10 cellular contexts compared by ENCODE assay signal in genomic region chr20:57061058-57061900, GRCh38.
DNase-seq lines count a peak whose midpoint lies in the region; ATAC-seq and TF ChIP-seq lines count a peak whose summit lies in the region.
"Had no signal": no experiment of that assay in that cellular context is flagged by ENCODE, and none has a peak within 500 bp of the region (broad histone marks: within the 10 kb centered on the region; RNA-seq: fewer than 3 reads in every experiment).

No MANE protein-coding gene starts in this region.

- no peaks in the 10 kb centered on the region for H3K27me3 Mint-ChIP-seq in chondrocyte (ENCODE audit: low read depth)
- peaks cover 29 to 30% of the 10 kb centered on the region in 2 donors for H3K27me3 Mint-ChIP-seq in CD4-positive, alpha-beta memory T cell

- H3K4me1 Mint-ChIP-seq in chondrocyte (ENCODE audit: low read depth), result peaks cover 24% of the 10 kb centered on the region
- H3K4me1 Mint-ChIP-seq in CD4-positive, alpha-beta memory T cell, result peaks cover 0 to 8% (median 4%) of the 10 kb centered on the region in 4 donors
- H3K4me1 Mint-ChIP-seq: immature natural killer cell had no signal

- 28% methylated on average over 14 of the region's 14 CpGs for WGBS in prostate gland

- no peak overlapping the region for H3K27ac ChIP-seq in prostate gland
- H3K27ac ChIP-seq in CD4-positive, alpha-beta memory T cell (ENCODE audit: low read depth, low read length), result no peak overlapping the region

- POLR2A ChIA-PET in CD4-positive, alpha-beta memory T cell (lab: Charles Lee; ENCODE audit: partially characterized antibody), result no interaction called here

- H3K36me3 Mint-ChIP-seq in chondrocyte (ENCODE audit: low read depth), result no peaks in the 10 kb centered on the region
- no peaks in the 10 kb centered on the region for H3K36me3 Mint-ChIP-seq in CD4-positive, alpha-beta memory T cell
- H3K36me3 Mint-ChIP-seq: immature natural killer cell had no signal

- H3K4me3 ChIP-seq in NB4 (ENCODE audit: low read depth, low read length) (no peak overlapping the region), prostate gland (no peak overlapping the region)
- no peak overlapping the region for H3K4me3 ChIP-seq in CD4-positive, alpha-beta memory T cell (ENCODE audit: low read length in 2 of 2)

- no peak overlapping the region for H3K4me3 Mint-ChIP-seq in chondrocyte (ENCODE audit: unreplicated experiment)
- H3K4me3 Mint-ChIP-seq in CD4-positive, alpha-beta memory T cell, result no peak overlapping the region
- H3K4me3 Mint-ChIP-seq: immature natural killer cell had no signal

- no peaks in the 10 kb centered on the region for H3K36me3 ChIP-seq in prostate gland
- no peaks in the 10 kb centered on the region for H3K36me3 ChIP-seq in CD4-positive, alpha-beta memory T cell (ENCODE audit: insufficient read depth, low read length)

- DNase-seq in DMS 273 (lab: John Stamatoyannopoulos, UW; ENCODE audit: unreplicated experiment) (peak; percentile 75), DMS 273 treated with DMSO at 0.1 percent for 48 hours (lab: John Stamatoyannopoulos, UW) (no peak), NB4 (ENCODE audit: low read depth) (peak; percentile 50), chondrocyte (ENCODE audit: low spot score) (peak; percentile 10), prostate gland (ENCODE audit: low spot score) (peak; percentile 58)
- DNase-seq in CD4-positive, alpha-beta memory T cell, result no peak
- DNase-seq: immature natural killer cell; stimulated activated CD4-positive, alpha-beta T cell treated with anti-CD3 and anti-CD28 coated beads, Interleukin-4, amount 100 ng/mL, for 24 hours had no signal

- intact Hi-C loops in prostate gland (cut with DNase I), result loop anchor here (5.0 kb wide), 1 partner anchor 509 kb away; no protein-coding TSS in a partner anchor
- intact Hi-C loops in CD4-positive, alpha-beta memory T cell (cut with micrococcal nuclease), result no loop called here

- TF ChIP-seq POLR2A in NB4 (IDR thresholded peaks at IDR 0.05; ENCODE audit: extremely low read depth, insufficient read length) (no peak), prostate gland (IDR thresholded peaks at IDR 0.05) (no peak)

- no peaks in the 10 kb centered on the region for H3K4me1 ChIP-seq in prostate gland (replicated peaks)
- no peaks in the 10 kb centered on the region for H3K4me1 ChIP-seq in CD4-positive, alpha-beta memory T cell (ENCODE audit: insufficient read depth, low read length)

- no peaks in the 10 kb centered on the region for H3K9me3 Mint-ChIP-seq in chondrocyte (ENCODE audit: low read depth)
- no peaks in the 10 kb centered on the region for H3K9me3 Mint-ChIP-seq in CD4-positive, alpha-beta memory T cell
- H3K9me3 Mint-ChIP-seq: immature natural killer cell had no signal

- TF ChIP-seq CTCF in NB4 (IDR thresholded peaks at IDR 0.05; ENCODE audit: low read depth, low read length), result peak; percentile 56
- peak; percentile 85 for TF ChIP-seq CTCF in chondrocyte (IDR thresholded peaks at IDR 0.05)
- TF ChIP-seq CTCF in prostate gland (IDR thresholded peaks at IDR 0.05), result peak; percentile 16 to 60 (median 50)

- CTCF ChIA-PET in CD4-positive, alpha-beta memory T cell (lab: Charles Lee; ENCODE audit: partially characterized antibody), result no interaction called here

- H3K27me3 ChIP-seq in prostate gland (replicated peaks; ENCODE audit: insufficient read depth), result no peaks in the 10 kb centered on the region
- H3K27me3 ChIP-seq in CD4-positive, alpha-beta memory T cell (ENCODE audit: insufficient read depth, low read length), result no peaks in the 10 kb centered on the region

- no peak overlapping the region for H3K27ac Mint-ChIP-seq in chondrocyte (ENCODE audit: unreplicated experiment)
- H3K27ac Mint-ChIP-seq in CD4-positive, alpha-beta memory T cell, result no peak overlapping the region
- H3K27ac Mint-ChIP-seq: immature natural killer cell had no signal

- H3K9me3 ChIP-seq in prostate gland, result no peaks in the 10 kb centered on the region
- H3K9me3 ChIP-seq in CD4-positive, alpha-beta memory T cell (ENCODE audit: control insufficient read depth in 1 of 2, low read length in 2 of 2), result no peaks in the 10 kb centered on the region

- ATAC-seq in HG03469 (IDR thresholded peaks at IDR 0.05; ENCODE audit: unreplicated experiment), result no peak
- no peak for ATAC-seq in GM19467 (IDR thresholded peaks at IDR 0.05; ENCODE audit: unreplicated experiment)

Comparison
In these comparisons a context has a peak if more than half of its experiments do, and no peak if none do; other contexts are left out.
1. DNase-seq: peak in DMS 273 (single experiment), NB4 (single experiment), chondrocyte (single experiment) and prostate gland (single experiment); none in DMS 273 treated with DMSO at 0.1 percent for 48 hours (single experiment) and CD4-positive, alpha-beta memory T cell (0 of 5).
2. Peak in every context shown above with its lines, with median percentiles within 50 percentile points of each other: CTCF ChIP-seq.